Comparison of ENCODE assay signal across 8 cellular contexts in genomic region chr1:60281360-60281932, GRCh38.
DNase-seq lines count a peak whose midpoint lies in the region; ATAC-seq and TF ChIP-seq lines count a peak whose summit lies in the region.

No MANE protein-coding gene starts in this region.

- peak; percentile 77 to 95 (median 86) for TF ChIP-seq CTCF in adrenal gland (IDR thresholded peaks at IDR 0.05)
- TF ChIP-seq CTCF in right atrium auricular region (IDR thresholded peaks at IDR 0.05), result peak; percentile 73 to 96

- DNase-seq in DMS53 treated with DMSO at 0.1 percent for 48 hours (lab: John Stamatoyannopoulos, UW; ENCODE audit: unreplicated experiment), result peak; percentile 99
- DNase-seq in NCI-H460 (ENCODE audit: extremely low read depth, low read depth), result peak; percentile 75
- DNase-seq in adrenal gland, result peak; percentile 52 to 89 (median 63)
- peak; percentile 77 for DNase-seq in right atrium auricular region (ENCODE audit: low spot score)
- peak; percentile 75 for DNase-seq in sciatic nerve (ENCODE audit: low spot score)
- DNase-seq in effector memory CD4-positive, alpha-beta T cell, result no peak

- no peaks in the 10 kb centered on the region for H3K27me3 ChIP-seq in adrenal gland
- no peaks in the 10 kb centered on the region for H3K27me3 ChIP-seq in right atrium auricular region
- H3K27me3 ChIP-seq in effector memory CD4-positive, alpha-beta T cell (replicated peaks; ENCODE audit: control insufficient read depth, insufficient read depth, low read length, poor library complexity, severe bottlenecking), result no peaks in the 10 kb centered on the region

- H3K4me1 ChIP-seq in adrenal gland (replicated peaks in 1 of 2), result peaks cover 4 to 35% of the 10 kb centered on the region in 2 donors
- H3K4me1 ChIP-seq in right atrium auricular region, result peaks cover 0 to 12% of the 10 kb centered on the region in 2 donors
- H3K4me1 ChIP-seq in effector memory CD4-positive, alpha-beta T cell (ENCODE audit: control insufficient read depth, insufficient read depth, low read length, poor library complexity, severe bottlenecking), result no peaks in the 10 kb centered on the region

- no peak overlapping the region for H3K4me3 ChIP-seq in adrenal gland
- H3K4me3 ChIP-seq in right atrium auricular region, result no peak overlapping the region
- H3K4me3 ChIP-seq in effector memory CD4-positive, alpha-beta T cell (ENCODE audit: insufficient read depth, low read depth, low read length, poor library complexity, severe bottlenecking), result no peak overlapping the region

- H3K36me3 ChIP-seq in adrenal gland (replicated peaks in 1 of 2), result no peaks in the 10 kb centered on the region
- no peaks in the 10 kb centered on the region for H3K36me3 ChIP-seq in right atrium auricular region
- H3K36me3 ChIP-seq in effector memory CD4-positive, alpha-beta T cell (ENCODE audit: control insufficient read depth, insufficient read depth, low read length), result no peaks in the 10 kb centered on the region

- no peak overlapping the region for H3K27ac ChIP-seq in adrenal gland
- no peak overlapping the region for H3K27ac ChIP-seq in right atrium auricular region
- no peak overlapping the region for H3K27ac ChIP-seq in effector memory CD4-positive, alpha-beta T cell (ENCODE audit: insufficient read depth, low read length, poor library complexity, severe bottlenecking)

- TF ChIP-seq POLR2A in adrenal gland (IDR thresholded peaks at IDR 0.05), result no peak

- peak; percentile 91 for ATAC-seq in GM19438 (IDR thresholded peaks at IDR 0.05; ENCODE audit: low read depth, unreplicated experiment)
- ATAC-seq in HG03457 (IDR thresholded peaks at IDR 0.05; ENCODE audit: unreplicated experiment), result peak; percentile 91
- peak; percentile 95 for ATAC-seq in sciatic nerve

- 12 to 18% (median 12%) methylated on average over 9 of the region's 9 CpGs for WGBS in adrenal gland, 4 donors

- intact Hi-C loops in adrenal gland (cut with DNase I) (loop anchor here in 1 of 2 donors (10.0 kb wide), 1 partner anchor 483 kb away; no protein-coding TSS in a partner anchor), sciatic nerve (cut with DNase I) (no loop called here)

- H3K9me3 ChIP-seq in adrenal gland (replicated peaks in 1 of 3) (no peaks in the 10 kb centered on the region), right atrium auricular region (no peaks in the 10 kb centered on the region)
- no peaks in the 10 kb centered on the region for H3K9me3 ChIP-seq in effector memory CD4-positive, alpha-beta T cell (ENCODE audit: control insufficient read depth, low read length)

Comparison
In these comparisons a context has a peak if more than half of its experiments do, and no peak if none do; other contexts are left out.
1. DNase-seq: peak in DMS53 treated with DMSO at 0.1 percent for 48 hours (single experiment), NCI-H460 (single experiment), adrenal gland (7 of 7), right atrium auricular region (single experiment) and sciatic nerve (single experiment); none in effector memory CD4-positive, alpha-beta T cell (0 of 3).
2. Peak in every context shown above with its lines, with median percentiles within 50 percentile points of each other: ATAC-seq.